Comparison of ENCODE assay signal across 19 cellular contexts in genomic region chr15:34059476-34059875, GRCh38. TPM values are rescaled to one million over a fixed set of nuclear protein-coding genes. Genes with fewer than 3 reads are reported as not detected.
DNase-seq lines count a peak whose midpoint lies in the region; ATAC-seq, FAIRE-seq and TF ChIP-seq lines count a peak whose summit lies in the region.
"Had no signal": no experiment of that assay in that cellular context is flagged by ENCODE, and none has a peak within 500 bp of the region (broad histone marks: within the 10 kb centered on the region; RNA-seq: fewer than 3 reads in every experiment).

No MANE protein-coding gene starts in this region.

- CTCF ChIA-PET in A549 (lab: Yijun Ruan, JAX) = interaction anchor here (0.9 to 11.1 kb wide), 5 partner anchors 19 to 308 kb away, joined by 3 to 112 read pairs (median 6); partner anchors contain the start of genes KATNBL1 and LPCAT4
- CTCF ChIA-PET in K562 (lab: Yijun Ruan, JAX; ENCODE audit: low intra/inter-chr PET ratio) = no interaction called here

- DNase-seq in A549 (ENCODE audit: low read depth in 1 of 2, low spot score in 1 of 2) = no peak
- peak; percentile 33 for DNase-seq in ELF-1 (ENCODE audit: low read depth, low spot score)
- DNase-seq in K562 (ENCODE audit: extremely low read depth in 1 of 4, low spot score in 3 of 4) = no peak
- DNase-seq in natural killer cell treated with Interleukin-12 subunit alpha and Interleukin-12 subunit beta and Interleukin-15 and Interleukin-18, amount 100 ng/mL, for 72 hours (ENCODE audit: low spot score) = no peak
- DNase-seq in sciatic nerve (ENCODE audit: low spot score) = no peak
- DNase-seq: CD8-positive, alpha-beta T cell; COR-L47; DMS153; DMS79 treated with DMSO at 0.1 percent for 48 hours; EL; GDM1; KG1 had no signal

- H3K4me3 ChIP-seq in A549 = no peak overlapping the region
- H3K4me3 ChIP-seq in K562 = no peak overlapping the region
- H3K4me3 ChIP-seq: HAP-1 had no signal

- 10% methylated on average over 2 of the region's 2 CpGs for WGBS in A549 (ENCODE audit: missing lambda C conversion rate)
- WGBS in K562 (ENCODE audit: insufficient coverage, low coverage, missing lambda C conversion rate) = 4% methylated on average over 2 of the region's 2 CpGs

- no peak overlapping the region for H2AFZ ChIP-seq in K562 (ENCODE audit: low read depth, low read length)

- POLR2A ChIA-PET in A549 (lab: Yijun Ruan, JAX) (no interaction called here), K562 (lab: Yijun Ruan, JAX) (no interaction called here)

- no peak for TF ChIP-seq POLR2A in A549 (IDR thresholded peaks at IDR 0.05; ENCODE audit: low read length)
- no peak for TF ChIP-seq POLR2A in K562 (conservative IDR thresholded peaks at IDR 0.05)

- in situ Hi-C loops in K562 (cut with MboI) = no loop called here

- H3K27ac ChIP-seq in A549 (no peak overlapping the region), K562 (ENCODE audit: extremely low read depth, low read depth, low read length) (no peak overlapping the region)
- H3K27ac ChIP-seq: HL-60 had no signal

- intact Hi-C loops in K562 (cut with micrococcal nuclease) = no loop called here
- intact Hi-C loops in sciatic nerve (cut with DNase I) = no loop called here

- no peaks in the 10 kb centered on the region for H3K36me3 ChIP-seq in K562 (ENCODE audit: control insufficient read depth, insufficient read depth, low read length)
- H3K36me3 ChIP-seq: HAP-1 had no signal

- H3K9ac ChIP-seq in K562 (ENCODE audit: insufficient read depth in 1 of 2, low read depth in 2 of 2, low read length in 2 of 2) = no peak overlapping the region

- no peaks in the 10 kb centered on the region for H3K9me3 Mint-ChIP-seq in natural killer cell treated with Interleukin-12 subunit alpha and Interleukin-12 subunit beta and Interleukin-15 and Interleukin-18, amount 100 ng/mL, for 72 hours
- H3K9me3 Mint-ChIP-seq: CD8-positive, alpha-beta T cell had no signal

- H3K4me3 Mint-ChIP-seq in natural killer cell treated with Interleukin-12 subunit alpha and Interleukin-12 subunit beta and Interleukin-15 and Interleukin-18, amount 100 ng/mL, for 72 hours = no peak overlapping the region
- H3K4me3 Mint-ChIP-seq: CD14-positive monocyte; CD8-positive, alpha-beta T cell had no signal

- H3K79me2 ChIP-seq in K562 (ENCODE audit: control insufficient read depth, insufficient read depth, low read length) = no peaks in the 10 kb centered on the region

- H3K9me1 ChIP-seq in K562 (ENCODE audit: control insufficient read depth, insufficient read depth, low read length) = no peaks in the 10 kb centered on the region

- ATAC-seq in A549 (no peak), K562 (no peak), HG02870 (IDR thresholded peaks at IDR 0.05; ENCODE audit: unreplicated experiment) (no peak), sciatic nerve (no peak)
- ATAC-seq in natural killer cell treated with Interleukin-12 subunit alpha and Interleukin-12 subunit beta and Interleukin-15 and Interleukin-18, amount 100 ng/mL, for 72 hours = no peak
- ATAC-seq: CD8-positive, alpha-beta T cell had no signal

- H3K4me1 ChIP-seq in A549 (0 out of 3 replicates have a peak, but pooled peaks cover 4% of the 10 kb centered on the region), K562 (replicated peaks in 1 of 2; ENCODE audit: control insufficient read depth in 2 of 2, insufficient read depth in 2 of 2, low read length in 2 of 2) (no peaks in the 10 kb centered on the region)
- H3K4me1 ChIP-seq: HAP-1 had no signal

- H3K4me1 Mint-ChIP-seq in natural killer cell treated with Interleukin-12 subunit alpha and Interleukin-12 subunit beta and Interleukin-15 and Interleukin-18, amount 100 ng/mL, for 72 hours (ENCODE audit: low read depth in 2 of 2) = peaks cover 4 to 6% of the 10 kb centered on the region in 2 donors

- H3K27me3 Mint-ChIP-seq in natural killer cell treated with Interleukin-12 subunit alpha and Interleukin-12 subunit beta and Interleukin-15 and Interleukin-18, amount 100 ng/mL, for 72 hours = no peaks in the 10 kb centered on the region

- H3K27ac Mint-ChIP-seq in natural killer cell treated with Interleukin-12 subunit alpha and Interleukin-12 subunit beta and Interleukin-15 and Interleukin-18, amount 100 ng/mL, for 72 hours = no peak overlapping the region
- H3K27ac Mint-ChIP-seq: CD14-positive monocyte; CD8-positive, alpha-beta T cell had no signal

- H4K20me1 ChIP-seq in K562 (replicated peaks; ENCODE audit: control insufficient read depth, insufficient read depth, low read length) = no peaks in the 10 kb centered on the region

- no peaks in the 10 kb centered on the region for H3K36me3 Mint-ChIP-seq in natural killer cell treated with Interleukin-12 subunit alpha and Interleukin-12 subunit beta and Interleukin-15 and Interleukin-18, amount 100 ng/mL, for 72 hours
- H3K36me3 Mint-ChIP-seq: CD14-positive monocyte; CD8-positive, alpha-beta T cell had no signal

- BruUV-seq in K562 (replicated peaks; lab: Mats Ljungman, UMichigan) = no TSS peak

- FAIRE-seq in A549 (lab: Jason Lieb, UNC) = no peak
- no peak for FAIRE-seq in K562 (lab: Jason Lieb, UNC)
- FAIRE-seq: D721Med, GM19239, H1 had no signal

- H3K4me2 ChIP-seq in A549 (no peak overlapping the region), K562 (ENCODE audit: insufficient read depth, low read length) (no peak overlapping the region)

- TF ChIP-seq CTCF in A549 (IDR thresholded peaks at IDR 0.05) (no peak), K562 (IDR thresholded peaks at IDR 0.05 in 2 of 3, conservative IDR thresholded peaks at IDR 0.05 in 1 of 3; ENCODE audit: insufficient read depth in 2 of 3, low read depth in 1 of 3, low read length in 3 of 3) (no peak)

- H3K27me3 ChIP-seq in K562 (ENCODE audit: control insufficient read depth in 2 of 2, insufficient read depth in 2 of 2, low read length in 2 of 2) = peaks cover 2 to 4% of the 10 kb centered on the region in 2 experiments; a peak in 2 of 5 replicates

- TF ChIP-seq RAD21 in A549 (conservative IDR thresholded peaks at IDR 0.05 in 1 of 2, IDR thresholded peaks at IDR 0.05 in 1 of 2) (no peak), K562 (CRISPR knock-in tag; conservative IDR thresholded peaks at IDR 0.05 in 1 of 2, IDR thresholded peaks at IDR 0.05 in 1 of 2) (no peak)

- no peak for TF ChIP-seq EP300 in A549 (IDR thresholded peaks at IDR 0.05)
- no peak for TF ChIP-seq EP300 in K562 (IDR thresholded peaks at IDR 0.05; ENCODE audit: low read length)

- no peaks in the 10 kb centered on the region for H3K9me3 ChIP-seq in A549
- H3K9me3 ChIP-seq in K562 (replicated peaks; ENCODE audit: control insufficient read depth, insufficient read depth, low read depth, low read length) = peaks cover 2% of the 10 kb centered on the region; the same call in 1 of the 2 replicates
- H3K9me3 ChIP-seq: HAP-1 had no signal

RNA-seq across cellular contexts. Expression of gene AVEN, which starts 20.5 kb away (rescaled TPM):
- 27.2 and 29.3 TPM in 2 replicates for polyA plus RNA-seq in A549 (2011; rRNA removed)
- 8.0 and 8.5 TPM in 2 replicates for polyA plus RNA-seq in A549 (2012; cell fraction: cytosol; rRNA removed)
- 2.7 and 3.6 TPM in 2 replicates for polyA plus RNA-seq in A549 (2012; cell fraction: nucleus; rRNA removed)
- 23.8 to 26.2 TPM (median 25.3 TPM) in 3 replicates for polyA plus RNA-seq in A549 (2017; fragmentation: RNase III; extraction: RNeasy Plus Mini Kit Qiagen cat#74134 plus additional on column Dnase treatment)
- 5.4 and 8.2 TPM in 2 replicates for polyA minus RNA-seq in A549 (2011; rRNA and poly(A)+ RNA removed)
- 0.49 and 0.77 TPM in 2 replicates for total RNA-seq in K562 (2011; cell fraction: chromatin; rRNA removed; ENCODE audit: low replicate concordance)
- total RNA-seq in K562 (2011; cell fraction: nucleolus; rRNA removed) = 0.50 and 0.53 TPM in 2 replicates
- 1.2 and 1.4 TPM in 2 replicates for total RNA-seq in K562 (2011; cell fraction: nucleoplasm; rRNA removed)
- total RNA-seq in K562 (2014; rRNA removed) = 4.7 and 6.4 TPM in 2 replicates
- total RNA-seq in K562 (2014; rRNA removed; fragmentation: Illumina TruSeq; extraction: Trizol) = 5.5 and 5.6 TPM in 2 replicates
- total RNA-seq in K562 (2015; rRNA removed; fragmentation: Illumina TruSeq; extraction: Trizol) = 3.7 and 3.9 TPM in 2 replicates
- 3.7 and 4.8 TPM in 2 replicates for total RNA-seq in K562 (2021)
- 2.8 and 2.9 TPM in 2 replicates for polyA plus RNA-seq in K562 (2011; rRNA removed)
- 0.95 and 2.0 TPM in 2 replicates for polyA plus RNA-seq in K562 (2011; cell fraction: cytosol; rRNA removed)
- 0.70 and 0.77 TPM in 2 replicates for polyA plus RNA-seq in K562 (2011; cell fraction: nucleus; rRNA removed)
- polyA plus RNA-seq in K562 (2012) = 4.7 and 4.8 TPM in 2 replicates
- 3.2 and 4.8 TPM in 2 replicates for polyA plus RNA-seq in K562 (2014; fragmentation: Illumina TruSeq; extraction: Trizol)
- polyA plus RNA-seq in K562 (2014; fragmentation: Nextera tagmentation; extraction: Ambion mirVana) = 1 to 10 TPM; 1.5 to 1.9 TPM
- polyA plus RNA-seq in K562 (2014; rRNA removed) = 3.3 and 4.7 TPM in 2 replicates
- 2.0 and 3.2 TPM in 2 replicates for polyA minus RNA-seq in K562 (2011; rRNA and poly(A)+ RNA removed)
- polyA minus RNA-seq in K562 (2011; cell fraction: cytosol; rRNA and poly(A)+ RNA removed) = 1.8 and 3.2 TPM in 2 replicates
- polyA minus RNA-seq in K562 (2011; cell fraction: nucleus; rRNA and poly(A)+ RNA removed) = 0.40 and 1.1 TPM in 2 replicates
- 10 to 100 TPM; 17.0 to 27.4 TPM for total RNA-seq in natural killer cell treated with Interleukin-12 subunit alpha and Interleukin-12 subunit beta and Interleukin-15 and Interleukin-18, amount 100 ng/mL, for 72 hours
- total RNA-seq in sciatic nerve = 11.4 TPM

RNA-seq across cellular contexts. Expression of gene EMC7, which starts 42.2 kb away (rescaled TPM):
- polyA plus RNA-seq in A549 (2011; rRNA removed) (167 and 221 TPM in 2 replicates), A549 (2017; fragmentation: RNase III; extraction: RNeasy Plus Mini Kit Qiagen cat#74134 plus additional on column Dnase treatment) (129 to 135 TPM (median 135 TPM) in 3 replicates), K562 (2011; rRNA removed) (64.2 and 80.2 TPM in 2 replicates), K562 (2014; fragmentation: Illumina TruSeq; extraction: Trizol) (92.8 and 102 TPM in 2 replicates), K562 (2014; fragmentation: Nextera tagmentation; extraction: Ambion mirVana) (10 to 100 TPM; 25.8 to 48.3 TPM), K562 (2014; rRNA removed) (64.3 and 73.1 TPM in 2 replicates)
- 76.9 and 87.9 TPM in 2 replicates for polyA plus RNA-seq in A549 (2012; cell fraction: cytosol; rRNA removed)
- 25.6 and 39.9 TPM in 2 replicates for polyA plus RNA-seq in A549 (2012; cell fraction: nucleus; rRNA removed)
- 24.9 and 26.8 TPM in 2 replicates for polyA minus RNA-seq in A549 (2011; rRNA and poly(A)+ RNA removed)
- 38.1 and 57.5 TPM in 2 replicates for total RNA-seq in K562 (2011; cell fraction: chromatin; rRNA removed; ENCODE audit: low replicate concordance)
- 52.8 and 58.4 TPM in 2 replicates for total RNA-seq in K562 (2011; cell fraction: nucleolus; rRNA removed)
- 81.1 and 92.0 TPM in 2 replicates for total RNA-seq in K562 (2011; cell fraction: nucleoplasm; rRNA removed)
- total RNA-seq in K562 (2014; rRNA removed) (33.5 and 34.1 TPM in 2 replicates), K562 (2014; rRNA removed; fragmentation: Illumina TruSeq; extraction: Trizol) (43.2 and 50.4 TPM in 2 replicates), K562 (2015; rRNA removed; fragmentation: Illumina TruSeq; extraction: Trizol) (44.8 and 49.7 TPM in 2 replicates), K562 (2021) (56.4 and 63.7 TPM in 2 replicates), sciatic nerve (62.9 TPM)
- polyA plus RNA-seq in K562 (2011; cell fraction: cytosol; rRNA removed) = 25.4 and 37.1 TPM in 2 replicates
- polyA plus RNA-seq in K562 (2011; cell fraction: nucleus; rRNA removed) = 16.3 and 20.6 TPM in 2 replicates
- 63.4 and 94.4 TPM in 2 replicates for polyA plus RNA-seq in K562 (2012)
- polyA minus RNA-seq in K562 (2011; rRNA and poly(A)+ RNA removed) = 41.2 and 49.2 TPM in 2 replicates
- polyA minus RNA-seq in K562 (2011; cell fraction: cytosol; rRNA and poly(A)+ RNA removed) = 12.5 and 15.9 TPM in 2 replicates
- polyA minus RNA-seq in K562 (2011; cell fraction: nucleus; rRNA and poly(A)+ RNA removed) = 3.8 and 11.6 TPM in 2 replicates
- total RNA-seq in natural killer cell treated with Interleukin-12 subunit alpha and Interleukin-12 subunit beta and Interleukin-15 and Interleukin-18, amount 100 ng/mL, for 72 hours = 10 to 100 TPM; 57.7 to 90.2 TPM

RNA-seq across cellular contexts. Expression of gene PGBD4, which starts 42.4 kb away (rescaled TPM):
- polyA plus RNA-seq in A549 (2011; rRNA removed) (4.5 and 4.7 TPM in 2 replicates), A549 (2017; fragmentation: RNase III; extraction: RNeasy Plus Mini Kit Qiagen cat#74134 plus additional on column Dnase treatment) (3.7 to 4.3 TPM (median 4.0 TPM) in 3 replicates), K562 (2011; rRNA removed) (4.3 and 4.9 TPM in 2 replicates), K562 (2014; fragmentation: Illumina TruSeq; extraction: Trizol) (3.0 and 3.4 TPM in 2 replicates), K562 (2014; fragmentation: Nextera tagmentation; extraction: Ambion mirVana) (1 to 10 TPM; 2.3 to 2.5 TPM), K562 (2014; rRNA removed) (2.7 and 3.2 TPM in 2 replicates)
- polyA plus RNA-seq in A549 (2012; cell fraction: cytosol; rRNA removed) = 1.1 TPM in 2 replicates
- polyA plus RNA-seq in A549 (2012; cell fraction: nucleus; rRNA removed) = 0.83 and 0.88 TPM in 2 replicates
- polyA minus RNA-seq in A549 (2011; rRNA and poly(A)+ RNA removed) = 3.3 and 3.8 TPM in 2 replicates
- total RNA-seq in K562 (2011; cell fraction: chromatin; rRNA removed; ENCODE audit: low replicate concordance) = 6.3 and 11.2 TPM in 2 replicates
- total RNA-seq in K562 (2011; cell fraction: nucleolus; rRNA removed) = 6.7 and 7.0 TPM in 2 replicates
- 6.9 and 8.6 TPM in 2 replicates for total RNA-seq in K562 (2011; cell fraction: nucleoplasm; rRNA removed)
- total RNA-seq in K562 (2014; rRNA removed) (2.2 TPM in 2 replicates), K562 (2014; rRNA removed; fragmentation: Illumina TruSeq; extraction: Trizol) (3.0 and 3.1 TPM in 2 replicates), K562 (2015; rRNA removed; fragmentation: Illumina TruSeq; extraction: Trizol) (2.9 and 3.3 TPM in 2 replicates), K562 (2021) (2.1 and 2.2 TPM in 2 replicates), sciatic nerve (1.9 TPM)
- polyA plus RNA-seq in K562 (2011; cell fraction: cytosol; rRNA removed) = 1.7 and 2.4 TPM in 2 replicates
- polyA plus RNA-seq in K562 (2011; cell fraction: nucleus; rRNA removed) = 3.4 and 3.7 TPM in 2 replicates
- 1.5 and 1.6 TPM in 2 replicates for polyA plus RNA-seq in K562 (2012)
- polyA minus RNA-seq in K562 (2011; rRNA and poly(A)+ RNA removed) = 6.2 and 6.4 TPM in 2 replicates
- 1.1 and 1.5 TPM in 2 replicates for polyA minus RNA-seq in K562 (2011; cell fraction: cytosol; rRNA and poly(A)+ RNA removed)
- 4.7 and 8.2 TPM in 2 replicates for polyA minus RNA-seq in K562 (2011; cell fraction: nucleus; rRNA and poly(A)+ RNA removed)
- 1 to 10 TPM; 3.4 to 4.4 TPM for total RNA-seq in natural killer cell treated with Interleukin-12 subunit alpha and Interleukin-12 subunit beta and Interleukin-15 and Interleukin-18, amount 100 ng/mL, for 72 hours

Comparison
In these comparisons a context has a peak if more than half of its experiments do, and no peak if none do; other contexts are left out.
1. Of the 35 proteins assayed by ChIP-seq in both K562 and A549: peak only in K562: none; only in A549: MAFK; in both: none; in neither: 34.